Comparison of ENCODE assay signal across 8 cellular contexts in genomic region chr10:124530215-124530665, GRCh38.
DNase-seq lines count a peak whose midpoint lies in the region; ATAC-seq and TF ChIP-seq lines count a peak whose summit lies in the region.

No MANE protein-coding gene starts in this region.

- H3K4me1 ChIP-seq in SJSA1 (replicated peaks) (peaks cover 7% of the 10 kb centered on the region), gastroesophageal sphincter (peaks cover 0 to 15% (median 0%) of the 10 kb centered on the region in 3 donors), parathyroid adenoma (no peaks in the 10 kb centered on the region), tibial nerve (peaks cover 0 to 15% (median 4%) of the 10 kb centered on the region in 4 donors)

- TF ChIP-seq POLR2A in gastroesophageal sphincter (IDR thresholded peaks at IDR 0.05), result no peak
- TF ChIP-seq POLR2A in tibial nerve (IDR thresholded peaks at IDR 0.05), result no peak

- H3K36me3 ChIP-seq in SJSA1, result peaks cover 3% of the 10 kb centered on the region; the same call in 1 of the 2 replicates
- no peaks in the 10 kb centered on the region for H3K36me3 ChIP-seq in gastroesophageal sphincter
- no peaks in the 10 kb centered on the region for H3K36me3 ChIP-seq in parathyroid adenoma (ENCODE audit: control insufficient read depth, insufficient read depth, low read length)
- no peaks in the 10 kb centered on the region for H3K36me3 ChIP-seq in tibial nerve

- TF ChIP-seq EP300 in gastroesophageal sphincter (IDR thresholded peaks at IDR 0.05), result no peak
- TF ChIP-seq EP300 in tibial nerve (IDR thresholded peaks at IDR 0.05), result peak in 1 of 2 donors; percentile 27

- no peak overlapping the region for H3K9ac ChIP-seq in parathyroid adenoma

- H3K27ac ChIP-seq in SJSA1 (no peak overlapping the region), gastroesophageal sphincter (no peak overlapping the region), parathyroid adenoma (no peak overlapping the region), tibial nerve (peak overlapping the region in 1 of 4 donors; percentile 8)

- TF ChIP-seq CTCF in gastroesophageal sphincter (IDR thresholded peaks at IDR 0.05) (peak in 3 of 4 experiments; percentile 82 to 94 (median 87)), parathyroid adenoma (IDR thresholded peaks at IDR 0.05) (peak; percentile 88), tibial nerve (IDR thresholded peaks at IDR 0.05) (peak; percentile 89 to 94 (median 92))

- peak; percentile 91 for ATAC-seq in GM21717 (IDR thresholded peaks at IDR 0.05; ENCODE audit: unreplicated experiment)
- peak; percentile 89 for ATAC-seq in gastroesophageal sphincter

- WGBS in gastroesophageal sphincter (ENCODE audit: low coverage in 1 of 2), 2 donors, result 26 to 39% methylated on average over 3 of the region's 18 CpGs
- 8 to 14% methylated on average over 12 to 14 of the region's 18 CpGs for WGBS in tibial nerve, 2 donors

- H3K9me3 ChIP-seq in SJSA1 (replicated peaks) (peaks cover 3% of the 10 kb centered on the region; the same call in 1 of the 2 replicates), gastroesophageal sphincter (no peaks in the 10 kb centered on the region), parathyroid adenoma (ENCODE audit: control insufficient read depth, low read length) (no peaks in the 10 kb centered on the region), tibial nerve (no peaks in the 10 kb centered on the region)

- H3K4me2 ChIP-seq in parathyroid adenoma (ENCODE audit: low read length), result no peak overlapping the region

- DNase-seq in ELF-1 (ENCODE audit: low read depth, low spot score) (peak; percentile 83), SJSA1 (ENCODE audit: low read depth in 1 of 2, low spot score in 2 of 2) (peak; percentile 66 to 84), tibial nerve (ENCODE audit: low spot score in 2 of 2) (peak; percentile 76 to 90)
- DNase-seq in Jurkat, Clone E6-1 (ENCODE audit: low read depth, low spot score), result peak; percentile 71
- DNase-seq in activated gamma-delta T cell treated with anti-CD3 and anti-CD28 coated beads, Interleukin-2, amount 50 U/mL, for 16 hours (ENCODE audit: low read depth), result peak; percentile 80

- H3K79me2 ChIP-seq in parathyroid adenoma, result peaks cover 2% of the 10 kb centered on the region

- H3K4me3 ChIP-seq in Jurkat, Clone E6-1 (ENCODE audit: low read length), result no peak overlapping the region
- no peak overlapping the region for H3K4me3 ChIP-seq in SJSA1
- no peak overlapping the region for H3K4me3 ChIP-seq in gastroesophageal sphincter
- H3K4me3 ChIP-seq in parathyroid adenoma (ENCODE audit: low read depth, low read length), result no peak overlapping the region
- no peak overlapping the region for H3K4me3 ChIP-seq in tibial nerve

- H3K27me3 ChIP-seq in SJSA1 (replicated peaks), result no peaks in the 10 kb centered on the region
- H3K27me3 ChIP-seq in gastroesophageal sphincter, result no peaks in the 10 kb centered on the region
- H3K27me3 ChIP-seq in parathyroid adenoma (ENCODE audit: control insufficient read depth, insufficient read depth, low read length), result no peaks in the 10 kb centered on the region
- H3K27me3 ChIP-seq in tibial nerve, result no peaks in the 10 kb centered on the region

- no peak overlapping the region for H2AFZ ChIP-seq in parathyroid adenoma
